ENCODE assay signal across 1 cellular context in the genomic region with DNA sequence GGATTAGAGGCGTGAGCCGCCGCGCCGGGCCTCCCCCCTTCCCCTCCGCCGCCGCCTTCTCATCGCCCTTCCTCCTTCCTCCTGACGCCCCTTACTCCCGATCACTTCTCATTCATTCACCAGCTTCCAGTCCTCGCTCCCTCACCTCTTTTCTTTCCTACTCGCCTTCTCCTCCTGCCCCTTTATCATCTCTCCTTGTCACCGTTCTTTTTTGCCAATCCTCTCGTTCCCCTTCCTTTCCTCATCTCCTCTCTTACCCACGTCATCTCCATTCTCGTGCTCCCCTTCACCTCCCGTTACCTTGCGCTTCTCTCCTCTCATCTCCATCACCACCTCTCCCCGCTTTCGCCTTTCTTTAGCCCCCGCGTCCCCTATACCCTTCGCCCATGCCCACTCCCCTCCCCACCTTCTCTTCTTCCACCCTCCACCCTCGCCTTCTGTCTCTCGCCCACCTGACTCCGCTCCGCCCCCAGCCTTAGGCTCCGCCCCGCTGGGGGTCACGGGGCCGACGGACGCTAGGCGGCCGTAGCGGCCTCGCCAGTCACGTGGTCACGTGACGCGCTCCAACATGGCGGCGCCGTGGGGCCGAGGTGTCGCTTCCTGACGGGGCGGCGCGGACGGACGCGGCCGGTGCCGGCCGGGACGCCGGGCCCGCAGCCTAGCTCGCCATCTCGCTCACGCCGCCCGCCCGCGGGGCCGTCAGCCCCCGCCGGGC.
TF ChIP-seq lines count a peak whose summit lies in the region.

A gene (plus strand): TSS at position 544 of the 715 bp plus-strand sequence. CDS start 179 bp downstream, outside the sequence.

TF ChIP-seq in H1, 55 proteins besides CTCF, POLR2A, EP300 and RAD21:
- peak; percentile 76 for TF ChIP-seq SP4 (IDR thresholded peaks at IDR 0.05; ENCODE audit: low read length)
- TF ChIP-seq TEAD4 (IDR thresholded peaks at IDR 0.05; ENCODE audit: low read depth, low read length): no peak
- TF ChIP-seq ASH2L (IDR thresholded peaks at IDR 0.05; ENCODE audit: low read length): peak; percentile 53
- TF ChIP-seq KDM5A (IDR thresholded peaks at IDR 0.05; ENCODE audit: low read length): peak; percentile 49; the same call in 1 of the 2 replicates
- TF ChIP-seq, protein P1, sequence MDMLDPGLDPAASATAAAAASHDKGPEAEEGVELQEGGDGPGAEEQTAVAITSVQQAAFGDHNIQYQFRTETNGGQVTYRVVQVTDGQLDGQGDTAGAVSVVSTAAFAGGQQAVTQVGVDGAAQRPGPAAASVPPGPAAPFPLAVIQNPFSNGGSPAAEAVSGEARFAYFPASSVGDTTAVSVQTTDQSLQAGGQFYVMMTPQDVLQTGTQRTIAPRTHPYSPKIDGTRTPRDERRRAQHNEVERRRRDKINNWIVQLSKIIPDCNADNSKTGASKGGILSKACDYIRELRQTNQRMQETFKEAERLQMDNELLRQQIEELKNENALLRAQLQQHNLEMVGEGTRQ (IDR thresholded peaks at IDR 0.05; ENCODE audit: low read length): peak; percentile 99
- no peak for TF ChIP-seq SP1 (IDR thresholded peaks at IDR 0.05; ENCODE audit: low read depth, low read length)
- no peak for TF ChIP-seq CEBPB (IDR thresholded peaks at IDR 0.05; ENCODE audit: low read depth, low read length)
- TF ChIP-seq KDM1A (IDR thresholded peaks at IDR 0.05; ENCODE audit: borderline replicate concordance, low read length): peak; percentile 58; the same call in 1 of the 2 replicates
- peak; percentile 72 for TF ChIP-seq TAF7 (optimal IDR thresholded peaks at IDR 0.05; ENCODE audit: borderline replicate concordance, low read depth, low read length)
- TF ChIP-seq CREB1 (IDR thresholded peaks at IDR 0.05): peak; percentile 78
- TF ChIP-seq, protein P2, sequence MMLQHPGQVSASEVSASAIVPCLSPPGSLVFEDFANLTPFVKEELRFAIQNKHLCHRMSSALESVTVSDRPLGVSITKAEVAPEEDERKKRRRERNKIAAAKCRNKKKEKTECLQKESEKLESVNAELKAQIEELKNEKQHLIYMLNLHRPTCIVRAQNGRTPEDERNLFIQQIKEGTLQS (IDR thresholded peaks at IDR 0.05; ENCODE audit: insufficient read depth, low read depth, low read length): peak; percentile 94
- peak; percentile 81 for TF ChIP-seq POLR2AphosphoS5 (IDR thresholded peaks at IDR 0.05; ENCODE audit: low read depth, low read length)
- peak; percentile 78; the same call in 1 of the 2 replicates for TF ChIP-seq GTF2F1 (IDR thresholded peaks at IDR 0.05; ENCODE audit: borderline replicate concordance, low read depth, low read length)
- peak; percentile 92 for TF ChIP-seq TAF1 (IDR thresholded peaks at IDR 0.05; ENCODE audit: low read depth, low read length)
- TF ChIP-seq MAFK (IDR thresholded peaks at IDR 0.05; ENCODE audit: low read depth, low read length): no peak
- TF ChIP-seq CHD2 (IDR thresholded peaks at IDR 0.05; ENCODE audit: low read length): no peak
- TF ChIP-seq HDAC2 (IDR thresholded peaks at IDR 0.05; ENCODE audit: borderline replicate concordance in 1 of 2, low read depth in 2 of 2, low read length in 2 of 2): peak in 1 of 2 experiments; percentile 89; a peak in 1 of 4 replicates
- TF ChIP-seq YY1 (IDR thresholded peaks at IDR 0.05; ENCODE audit: low read depth, low read length): peak; percentile 97
- TF ChIP-seq, protein P3, sequence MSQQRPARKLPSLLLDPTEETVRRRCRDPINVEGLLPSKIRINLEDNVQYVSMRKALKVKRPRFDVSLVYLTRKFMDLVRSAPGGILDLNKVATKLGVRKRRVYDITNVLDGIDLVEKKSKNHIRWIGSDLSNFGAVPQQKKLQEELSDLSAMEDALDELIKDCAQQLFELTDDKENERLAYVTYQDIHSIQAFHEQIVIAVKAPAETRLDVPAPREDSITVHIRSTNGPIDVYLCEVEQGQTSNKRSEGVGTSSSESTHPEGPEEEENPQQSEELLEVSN (IDR thresholded peaks at IDR 0.05): no peak
- TF ChIP-seq, protein P4, sequence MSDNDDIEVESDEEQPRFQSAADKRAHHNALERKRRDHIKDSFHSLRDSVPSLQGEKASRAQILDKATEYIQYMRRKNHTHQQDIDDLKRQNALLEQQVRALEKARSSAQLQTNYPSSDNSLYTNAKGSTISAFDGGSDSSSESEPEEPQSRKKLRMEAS (IDR thresholded peaks at IDR 0.05): peak; percentile 87
- TF ChIP-seq KDM4A (IDR thresholded peaks at IDR 0.05; ENCODE audit: low read depth, low read length, severe bottlenecking): peak; percentile 38
- peak; percentile 6 for TF ChIP-seq NANOG (IDR thresholded peaks at IDR 0.05; ENCODE audit: insufficient read depth, low read depth, low read length, poor library complexity, severe bottlenecking)
- peak; percentile 25; the same call in 1 of the 2 replicates for TF ChIP-seq TBP (IDR thresholded peaks at IDR 0.05; ENCODE audit: low read depth, low read length)
- peak; percentile 93 for TF ChIP-seq PHF8 (conservative IDR thresholded peaks at IDR 0.05; ENCODE audit: low read depth, low read length)
